25 cellular contexts compared by ENCODE assay signal in genomic region chr6:38857815-38858214, GRCh38.
"Had no signal": no experiment of that assay in that cellular context is flagged by ENCODE, and none has a peak within 500 bp of the region (broad histone marks: within the 10 kb centered on the region; RNA-seq: fewer than 3 reads in every experiment).

No MANE protein-coding gene starts in this region.

- H3K27ac ChIP-seq: coronary artery, dorsolateral prefrontal cortex, epithelial cell of prostate, esophagus muscularis mucosa, esophagus squamous epithelium, foreskin keratinocyte, gastrocnemius medialis, gastroesophageal sphincter, heart left ventricle, heart right ventricle, hepatocyte had no signal

- ATAC-seq: effector memory CD8-positive, alpha-beta T cell; esophagus mucosa; foreskin keratinocyte; gastrocnemius medialis; gastroesophageal sphincter; heart left ventricle; heart right ventricle had no signal

- DNase-seq: cortex of kidney; dermis blood vessel endothelial cell; dorsolateral prefrontal cortex; effector CD4-positive, alpha-beta T cell; effector CD8-positive, alpha-beta T cell; effector memory CD4-positive, alpha-beta T cell; effector memory CD8-positive, alpha-beta T cell; endodermal cell; erythroblast; esophagus squamous epithelium; foreskin fibroblast; foreskin keratinocyte; foreskin melanocyte; gastrocnemius medialis; glutamatergic neuron; head of caudate nucleus; heart left ventricle; heart right ventricle; hippocampal formation had no signal

- H3K4me3 ChIP-seq: coronary artery, dorsolateral prefrontal cortex, esophagus muscularis mucosa, esophagus squamous epithelium, gastrocnemius medialis, gastroesophageal sphincter, heart left ventricle, heart right ventricle, hepatocyte had no signal
